15 cellular contexts compared by ENCODE assay signal in genomic region chr20:47652301-47652700, GRCh38.
A peak's percentile ranks its signal among the peaks of the same experiment; 100 is the strongest.
DNase-seq lines count a peak whose midpoint lies in the region; ATAC-seq and TF ChIP-seq lines count a peak whose summit lies in the region.
"Had no signal": no experiment of that assay in that cellular context is flagged by ENCODE, and none has a peak within 500 bp of the region (broad histone marks: within the 10 kb centered on the region; RNA-seq: fewer than 3 reads in every experiment).

No MANE protein-coding gene starts in this region.

- H4K20me1 ChIP-seq in GM23338 (replicated peaks; ENCODE audit: insufficient read depth) = no peaks in the 10 kb centered on the region
- peaks cover 27% of the 10 kb centered on the region for H4K20me1 ChIP-seq in PC-9 (ENCODE audit: insufficient read depth)

- H3K4me3 ChIP-seq in GM23338 (no peak overlapping the region), PC-9 (no peak overlapping the region)

- H3K4me1 Mint-ChIP-seq in activated naive CD4-positive, alpha-beta T cell treated with anti-CD3 and anti-CD28 coated beads, Interleukin-2, amount 10 ng/mL, durations not matched to agents 7 days and 5 days = no peaks in the 10 kb centered on the region
- H3K4me1 Mint-ChIP-seq in GM23338 (peaks cover 59% of the 10 kb centered on the region), progenitor cell of endocrine pancreas (ENCODE audit: low read depth) (peaks cover 7% of the 10 kb centered on the region)
- H3K4me1 Mint-ChIP-seq: CD4-positive, alpha-beta memory T cell had no signal

- no peak overlapping the region for H3K4me3 Mint-ChIP-seq in activated naive CD4-positive, alpha-beta T cell treated with anti-CD3 and anti-CD28 coated beads, Interleukin-2, amount 10 ng/mL, durations not matched to agents 7 days and 5 days
- H3K4me3 Mint-ChIP-seq in GM23338 (no peak overlapping the region), progenitor cell of endocrine pancreas (ENCODE audit: low read depth) (no peak overlapping the region)
- H3K4me3 Mint-ChIP-seq: CD4-positive, alpha-beta memory T cell had no signal

- H3K27me3 ChIP-seq in GM23338 (ENCODE audit: insufficient read depth) (no peaks in the 10 kb centered on the region), PC-9 (ENCODE audit: insufficient read depth, low read depth) (no peaks in the 10 kb centered on the region)
- H3K27me3 ChIP-seq: BE2C had no signal

- H3K27ac ChIP-seq in GM23338 (ENCODE audit: low read depth) (no peak overlapping the region), PC-9 (peak overlapping the region; percentile 36; the same call in 1 of the 2 replicates)
- H3K27ac ChIP-seq: C4-2B, HL-60 had no signal

- 0 out of 2 replicates have a peak, but pooled peaks cover 3% of the 10 kb centered on the region for H3F3A ChIP-seq in GM23338 (replicated peaks; ENCODE audit: low read depth)
- peaks cover 98% of the 10 kb centered on the region for H3F3A ChIP-seq in PC-9 (ENCODE audit: insufficient read depth, low read depth)

- H3K27me3 Mint-ChIP-seq in activated naive CD4-positive, alpha-beta T cell treated with anti-CD3 and anti-CD28 coated beads, Interleukin-2, amount 10 ng/mL, durations not matched to agents 7 days and 5 days = no peaks in the 10 kb centered on the region
- H3K27me3 Mint-ChIP-seq in GM23338 (ENCODE audit: insufficient read depth, low read depth, poor library complexity) (peaks cover 5% of the 10 kb centered on the region), progenitor cell of endocrine pancreas (no peaks in the 10 kb centered on the region)
- H3K27me3 Mint-ChIP-seq: CD4-positive, alpha-beta memory T cell had no signal

- CTCF ChIA-PET in activated naive CD4-positive, alpha-beta T cell treated with anti-CD3 and anti-CD28 coated beads, Interleukin-2, amount 10 ng/mL, durations not matched to agents 7 days and 5 days (lab: Charles Lee) = no interaction called here
- CTCF ChIA-PET in PC-9 (lab: Charles Lee) = no interaction called here

- no peak overlapping the region for H2AFZ ChIP-seq in GM23338
- no peak overlapping the region for H2AFZ ChIP-seq in PC-9

- TF ChIP-seq CTCF in GM23338 (conservative IDR thresholded peaks at IDR 0.05; ENCODE audit: low read depth in 2 of 2) (no peak), PC-9 (conservative IDR thresholded peaks at IDR 0.05) (no peak), progenitor cell of endocrine pancreas (IDR thresholded peaks at IDR 0.05; ENCODE audit: unreplicated experiment) (no peak)

- peak overlapping the region; percentile 37 for H3K27ac Mint-ChIP-seq in activated naive CD4-positive, alpha-beta T cell treated with anti-CD3 and anti-CD28 coated beads, Interleukin-2, amount 10 ng/mL, durations not matched to agents 7 days and 5 days
- H3K27ac Mint-ChIP-seq in GM23338 = 0 out of 2 replicates have a peak overlapping the region, but pooled peaks have one; percentile 18
- H3K27ac Mint-ChIP-seq in progenitor cell of endocrine pancreas = peak overlapping the region; percentile 85

- H3K9me3 ChIP-seq in PC-9 (ENCODE audit: insufficient read depth, low read depth) = no peaks in the 10 kb centered on the region
- H3K9me3 ChIP-seq: BE2C had no signal

- H3K4me1 ChIP-seq in GM23338 (ENCODE audit: insufficient read depth) (peaks cover 44% of the 10 kb centered on the region), PC-9 (replicated peaks; ENCODE audit: insufficient read depth) (no peaks in the 10 kb centered on the region)
- H3K4me1 ChIP-seq: BE2C had no signal

- no peaks in the 10 kb centered on the region for H3K79me2 ChIP-seq in GM23338 (replicated peaks; ENCODE audit: insufficient read depth)
- no peaks in the 10 kb centered on the region for H3K79me2 ChIP-seq in PC-9 (ENCODE audit: low read depth)

- POLR2A ChIA-PET in PC-9 (lab: Charles Lee; ENCODE audit: unreplicated experiment) = no interaction called here

- no peaks in the 10 kb centered on the region for H3K9me3 Mint-ChIP-seq in activated naive CD4-positive, alpha-beta T cell treated with anti-CD3 and anti-CD28 coated beads, Interleukin-2, amount 10 ng/mL, durations not matched to agents 7 days and 5 days
- no peaks in the 10 kb centered on the region for H3K9me3 Mint-ChIP-seq in GM23338
- no peaks in the 10 kb centered on the region for H3K9me3 Mint-ChIP-seq in progenitor cell of endocrine pancreas (ENCODE audit: low read depth)
- H3K9me3 Mint-ChIP-seq: CD4-positive, alpha-beta memory T cell had no signal

- no TSS peak for BruUV-seq in PC-9 (replicated peaks; lab: Mats Ljungman, UMichigan)

- DNase-seq in activated naive CD4-positive, alpha-beta T cell treated with anti-CD3 and anti-CD28 coated beads, Interleukin-2, amount 10 ng/mL, durations not matched to agents 7 days and 5 days = no peak
- DNase-seq in activated naive CD4-positive, alpha-beta T cell treated with anti-CD3 and anti-CD28 coated beads, Interleukin-2, amount 50 U/mL, for 16 hours = no peak
- DNase-seq in GM23338 (ENCODE audit: low spot score) (no peak), PC-9 (no peak), progenitor cell of endocrine pancreas (ENCODE audit: low spot score, unreplicated experiment) (no peak), cerebellar cortex (ENCODE audit: low spot score) (no peak), NCI-H187 treated with DMSO at 0.1 percent for 48 hours (lab: John Stamatoyannopoulos, UW) (no peak), KG1 (lab: John Stamatoyannopoulos, UW) (no peak)
- DNase-seq: BE2C; CD4-positive, alpha-beta memory T cell; DMS79; IMR-90 had no signal

- H3K9me2 ChIP-seq in GM23338 (ENCODE audit: insufficient read depth) = no peaks in the 10 kb centered on the region
- no peaks in the 10 kb centered on the region for H3K9me2 ChIP-seq in PC-9 (ENCODE audit: insufficient read depth)

- intact Hi-C loops in PC-9 (cut with micrococcal nuclease; ENCODE audit: unreplicated experiment) = no loop called here

- peaks cover 55% of the 10 kb centered on the region for H3K36me3 Mint-ChIP-seq in activated naive CD4-positive, alpha-beta T cell treated with anti-CD3 and anti-CD28 coated beads, Interleukin-2, amount 10 ng/mL, durations not matched to agents 7 days and 5 days
- H3K36me3 Mint-ChIP-seq in GM23338 (ENCODE audit: low read depth) (peaks cover 35% of the 10 kb centered on the region), progenitor cell of endocrine pancreas (ENCODE audit: insufficient read depth) (peaks cover 16% of the 10 kb centered on the region)

- no peak for ATAC-seq in GM23338
- ATAC-seq: HCT116 had no signal

- H3K36me3 ChIP-seq in GM23338 (ENCODE audit: insufficient read depth) (peaks cover 11% of the 10 kb centered on the region; the same call in 1 of the 2 replicates), PC-9 (ENCODE audit: low read depth) (peaks cover 57% of the 10 kb centered on the region)

- no peak overlapping the region for H3K4me2 ChIP-seq in GM23338
- no peak overlapping the region for H3K4me2 ChIP-seq in PC-9

TF ChIP-seq in GM23338, 12 proteins besides CTCF, POLR2A, EP300 and RAD21 (continues in another document):
- TF ChIP-seq ETS1 (IDR thresholded peaks at IDR 0.05) (no peak), ZNF114 (CRISPR knock-in tag; IDR thresholded peaks at IDR 0.05) (no peak), POLR2AphosphoS5 (IDR thresholded peaks at IDR 0.05; ENCODE audit: low read depth) (no peak), EZH2phosphoT487 (IDR thresholded peaks at IDR 0.05; ENCODE audit: unreplicated experiment) (no peak)
- TF ChIP-seq, protein P1, sequence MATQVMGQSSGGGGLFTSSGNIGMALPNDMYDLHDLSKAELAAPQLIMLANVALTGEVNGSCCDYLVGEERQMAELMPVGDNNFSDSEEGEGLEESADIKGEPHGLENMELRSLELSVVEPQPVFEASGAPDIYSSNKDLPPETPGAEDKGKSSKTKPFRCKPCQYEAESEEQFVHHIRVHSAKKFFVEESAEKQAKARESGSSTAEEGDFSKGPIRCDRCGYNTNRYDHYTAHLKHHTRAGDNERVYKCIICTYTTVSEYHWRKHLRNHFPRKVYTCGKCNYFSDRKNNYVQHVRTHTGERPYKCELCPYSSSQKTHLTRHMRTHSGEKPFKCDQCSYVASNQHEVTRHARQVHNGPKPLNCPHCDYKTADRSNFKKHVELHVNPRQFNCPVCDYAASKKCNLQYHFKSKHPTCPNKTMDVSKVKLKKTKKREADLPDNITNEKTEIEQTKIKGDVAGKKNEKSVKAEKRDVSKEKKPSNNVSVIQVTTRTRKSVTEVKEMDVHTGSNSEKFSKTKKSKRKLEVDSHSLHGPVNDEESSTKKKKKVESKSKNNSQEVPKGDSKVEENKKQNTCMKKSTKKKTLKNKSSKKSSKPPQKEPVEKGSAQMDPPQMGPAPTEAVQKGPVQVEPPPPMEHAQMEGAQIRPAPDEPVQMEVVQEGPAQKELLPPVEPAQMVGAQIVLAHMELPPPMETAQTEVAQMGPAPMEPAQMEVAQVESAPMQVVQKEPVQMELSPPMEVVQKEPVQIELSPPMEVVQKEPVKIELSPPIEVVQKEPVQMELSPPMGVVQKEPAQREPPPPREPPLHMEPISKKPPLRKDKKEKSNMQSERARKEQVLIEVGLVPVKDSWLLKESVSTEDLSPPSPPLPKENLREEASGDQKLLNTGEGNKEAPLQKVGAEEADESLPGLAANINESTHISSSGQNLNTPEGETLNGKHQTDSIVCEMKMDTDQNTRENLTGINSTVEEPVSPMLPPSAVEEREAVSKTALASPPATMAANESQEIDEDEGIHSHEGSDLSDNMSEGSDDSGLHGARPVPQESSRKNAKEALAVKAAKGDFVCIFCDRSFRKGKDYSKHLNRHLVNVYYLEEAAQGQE (IDR thresholded peaks at IDR 0.05; ENCODE audit: unreplicated experiment) = no peak

Comparison
In these comparisons a context has a peak if more than half of its experiments do, and no peak if none do; other contexts are left out.
1. H3K27ac Mint-ChIP-seq: peak in every context shown above with its lines; median percentile 85 in progenitor cell of endocrine pancreas; 37 in activated naive CD4-positive, alpha-beta T cell treated with anti-CD3 and anti-CD28 coated beads, Interleukin-2, amount 10 ng/mL, durations not matched to agents 7 days and 5 days; 18 in GM23338.